ENCODE assay signal across 35 cellular contexts in genomic region chr9:18507151-18507550, GRCh38. TPM values are rescaled to one million over a fixed set of nuclear protein-coding genes. Genes with fewer than 3 reads are reported as not detected.
"Had no signal": no experiment of that assay in that cellular context is flagged by ENCODE, and none has a peak within 500 bp of the region (broad histone marks: within the 10 kb centered on the region; RNA-seq: fewer than 3 reads in every experiment).

No MANE protein-coding gene starts in this region.

- DNase-seq: Kasumi-1, MG63, MM.1S, MV-4-11, NCI-H1048, NCI-H1092, NCI-H1092 treated with DMSO at 0.1 percent for 48 hours, NCI-H1105, NCI-H1105 treated with DMSO at 0.1 percent for 48 hours, NCI-H1417 treated with DMSO at 0.1 percent for 48 hours, NCI-H1436, NCI-H1436 treated with DMSO at 0.1 percent for 48 hours, NCI-H146, NCI-H1694, NCI-H1694 treated with DMSO at 0.1 percent for 48 hours, NCI-H187, NCI-H187 treated with DMSO at 0.1 percent for 48 hours, NCI-H1930, NCI-H2029, NCI-H2029 treated with DMSO at 0.1 percent for 48 hours, NCI-H2081, NCI-H2081 treated with DMSO at 0.1 percent for 48 hours, NCI-H2107, NCI-H2171, NCI-H2171 treated with DMSO at 0.1 percent for 48 hours, NCI-H2227 treated with DMSO at 0.1 percent for 48 hours, NCI-H226, NCI-H345, NCI-H446, NCI-H446 treated with DMSO at 0.1 percent for 48 hours, NCI-H510A, NCI-H510A treated with DMSO at 0.1 percent for 48 hours, NCI-H524, NCI-H524 treated with DMSO at 0.1 percent for 48 hours had no signal

- H3K4me3 ChIP-seq: MG63 had no signal

- H3K27me3 ChIP-seq: MG63 had no signal

RNA-seq across cellular contexts. Expression of gene ADAMTSL1, which starts 33.2 kb away (rescaled TPM):
- total RNA-seq: MCF 10A had no signal
